In the genomic region with DNA sequence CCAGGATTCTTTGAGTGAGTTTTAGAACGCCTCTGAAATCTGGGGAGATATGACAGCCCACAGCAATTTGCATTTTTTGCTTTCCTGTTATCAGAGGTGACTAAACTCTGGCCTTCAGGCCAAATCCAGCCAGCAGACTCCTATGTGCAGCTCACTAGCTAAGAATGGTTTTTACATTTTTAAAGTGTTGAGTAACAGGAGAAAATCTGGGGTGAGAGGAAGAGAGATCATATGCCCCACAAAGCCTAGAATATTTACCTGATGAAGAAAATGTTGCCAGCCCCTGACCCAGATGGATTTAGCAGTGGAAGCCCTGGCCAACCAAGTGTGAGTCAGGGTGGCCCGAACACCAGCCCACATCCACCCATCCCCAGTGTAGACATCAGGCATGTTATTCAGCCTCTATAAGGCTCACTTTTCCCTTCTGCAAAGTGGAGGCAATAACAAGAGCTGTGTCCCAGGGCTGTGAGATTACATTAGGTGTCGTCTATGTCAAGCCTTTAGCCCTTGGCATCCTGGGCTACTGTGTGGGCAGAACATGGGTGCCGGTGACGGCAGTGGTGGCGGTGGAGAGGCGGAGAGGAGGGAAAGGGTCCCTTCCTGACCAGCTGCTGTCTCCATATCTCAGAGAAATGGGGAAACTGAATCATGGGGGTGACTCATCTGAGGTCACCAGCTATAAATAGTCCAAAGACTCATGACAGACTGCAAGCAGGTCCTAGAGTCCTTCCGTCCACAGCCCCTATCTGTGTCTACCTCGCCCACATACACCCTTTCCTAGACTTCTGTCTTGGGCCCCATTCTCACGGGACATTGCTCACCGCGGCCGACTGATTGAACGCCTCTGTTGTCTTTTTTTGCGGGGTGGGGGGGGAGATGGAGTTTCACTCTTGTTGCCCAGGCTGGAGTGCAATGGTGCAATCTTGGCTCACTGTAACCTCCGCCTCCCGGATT, we compare ENCODE assay signal across 8 cellular contexts. TPM values are rescaled to one million over a fixed set of nuclear protein-coding genes. Genes with fewer than 3 reads are reported as not detected.
DNase-seq lines count a peak whose midpoint lies in the region; ATAC-seq and TF ChIP-seq lines count a peak whose summit lies in the region.

No MANE protein-coding gene starts in this region.

- peak overlapping the region; percentile 85 for H3K27ac ChIP-seq in RWPE1

- no peaks in the 10 kb centered on the region for H3K9me3 Mint-ChIP-seq in activated naive CD8-positive, alpha-beta T cell treated with anti-CD3 and anti-CD28 coated beads, Interleukin-2, amount 10 ng/mL, durations not matched to agents 7 days and 5 days
- H3K9me3 Mint-ChIP-seq in immature natural killer cell, result no peaks in the 10 kb centered on the region

- H3K4me1 Mint-ChIP-seq in activated naive CD8-positive, alpha-beta T cell treated with anti-CD3 and anti-CD28 coated beads, Interleukin-2, amount 10 ng/mL, durations not matched to agents 7 days and 5 days, result peaks cover 24% of the 10 kb centered on the region
- peaks cover 7 to 18% of the 10 kb centered on the region in 2 donors for H3K4me1 Mint-ChIP-seq in immature natural killer cell

- peak overlapping the region; percentile 38 for H3K4me3 Mint-ChIP-seq in activated naive CD8-positive, alpha-beta T cell treated with anti-CD3 and anti-CD28 coated beads, Interleukin-2, amount 10 ng/mL, durations not matched to agents 7 days and 5 days
- peak overlapping the region in 3 of 5 donors; percentile 15 to 48 (median 37) for H3K4me3 Mint-ChIP-seq in immature natural killer cell

- POLR2A ChIA-PET in RWPE1 (lab: Yijun Ruan, JAX; ENCODE audit: low non-redundant PET), result no interaction called here
- POLR2A ChIA-PET in activated naive CD8-positive, alpha-beta T cell treated with anti-CD3 and anti-CD28 coated beads, Interleukin-2, amount 10 ng/mL, durations not matched to agents 7 days and 5 days (lab: Charles Lee), result interaction anchor here (0.6 to 1.6 kb wide), 2 partner anchors 15 to 23 kb away, joined by 4 read pairs; no protein-coding TSS in a partner anchor

- H3K36me3 Mint-ChIP-seq in activated naive CD8-positive, alpha-beta T cell treated with anti-CD3 and anti-CD28 coated beads, Interleukin-2, amount 10 ng/mL, durations not matched to agents 7 days and 5 days, result no peaks in the 10 kb centered on the region
- no peaks in the 10 kb centered on the region for H3K36me3 Mint-ChIP-seq in immature natural killer cell

- no peak for TF ChIP-seq CTCF in RWPE1 (conservative IDR thresholded peaks at IDR 0.05; ENCODE audit: low read depth)

- H3K27me3 Mint-ChIP-seq in activated naive CD8-positive, alpha-beta T cell treated with anti-CD3 and anti-CD28 coated beads, Interleukin-2, amount 10 ng/mL, durations not matched to agents 7 days and 5 days, result peaks cover 3% of the 10 kb centered on the region
- peaks cover 2 to 10% (median 6%) of the 10 kb centered on the region in 3 donors for H3K27me3 Mint-ChIP-seq in immature natural killer cell (ENCODE audit: low read depth in 3 of 3)

- DNase-seq in RWPE1 (ENCODE audit: low spot score) (peak; percentile 78), immature natural killer cell (peak; percentile 9 to 21 (median 13)), NCI-H1417 (lab: John Stamatoyannopoulos, UW) (no peak), cerebellar cortex (ENCODE audit: low spot score) (no peak)
- DNase-seq in activated naive CD8-positive, alpha-beta T cell treated with anti-CD3 and anti-CD28 coated beads, Interleukin-2, amount 10 ng/mL, durations not matched to agents 7 days and 5 days, result peak; percentile 61
- DNase-seq in stimulated activated CD4-positive, alpha-beta T cell treated with anti-CD3 and anti-CD28 coated beads, Interleukin-2, amount 100 ng/mL, for 48 hours, result peak; percentile 54 to 60

- CTCF ChIA-PET in RWPE1 (lab: Yijun Ruan, JAX), result interaction anchor here (0.7 kb wide), 1 partner anchor 278 kb away, joined by 6 read pairs; no protein-coding TSS in a partner anchor

- peak; percentile 86 for ATAC-seq in GM18517 (IDR thresholded peaks at IDR 0.05; ENCODE audit: unreplicated experiment)
- ATAC-seq in HG02938 (IDR thresholded peaks at IDR 0.05; ENCODE audit: unreplicated experiment), result peak; percentile 86
- ATAC-seq in activated naive CD8-positive, alpha-beta T cell treated with anti-CD3 and anti-CD28 coated beads, Interleukin-2, amount 10 ng/mL, durations not matched to agents 7 days and 5 days (ENCODE audit: low read depth), result peak; percentile 82

- peak overlapping the region; percentile 78 for H3K27ac Mint-ChIP-seq in activated naive CD8-positive, alpha-beta T cell treated with anti-CD3 and anti-CD28 coated beads, Interleukin-2, amount 10 ng/mL, durations not matched to agents 7 days and 5 days
- H3K27ac Mint-ChIP-seq in immature natural killer cell, result peak overlapping the region in 5 of 6 donors; percentile 40 to 72 (median 60)

RNA-seq across cellular contexts. Expression of a gene that starts 32.6 kb away (rescaled TPM):
- 10 to 100 TPM in 1 of 2 experiments, 1 to 10 TPM in 1; 8.8 to 14.0 TPM for total RNA-seq in activated naive CD8-positive, alpha-beta T cell treated with anti-CD3 and anti-CD28 coated beads, Interleukin-2, amount 10 ng/mL, durations not matched to agents 7 days and 5 days
- polyA plus RNA-seq in immature natural killer cell, result 1 to 10 TPM; 2.1 to 9.8 (median 5.1) TPM

RNA-seq across cellular contexts. Expression of a gene that starts 43.1 kb away (rescaled TPM):
- under 1 TPM; 0.23 to 0.44 TPM for total RNA-seq in activated naive CD8-positive, alpha-beta T cell treated with anti-CD3 and anti-CD28 coated beads, Interleukin-2, amount 10 ng/mL, durations not matched to agents 7 days and 5 days
- under 1 TPM in 2 of 3 donors, not detected in 1; 0.10 to 0.16 TPM for polyA plus RNA-seq in immature natural killer cell

Comparison
In these comparisons a context has a peak if more than half of its experiments do, and no peak if none do; other contexts are left out.
1. DNase-seq: peak in RWPE1 (single experiment), activated naive CD8-positive, alpha-beta T cell treated with anti-CD3 and anti-CD28 coated beads, Interleukin-2, amount 10 ng/mL, durations not matched to agents 7 days and 5 days (single experiment), immature natural killer cell (3 of 3) and stimulated activated CD4-positive, alpha-beta T cell treated with anti-CD3 and anti-CD28 coated beads, Interleukin-2, amount 100 ng/mL, for 48 hours (2 of 2); none in NCI-H1417 (0 of 3) and cerebellar cortex (single experiment).
2. Peak in every context shown above with its lines, with median percentiles within 50 percentile points of each other: ATAC-seq.